Comparison of ENCODE assay signal across 9 cellular contexts in genomic region chr2:142180820-142181533, GRCh38. TPM values are rescaled to one million over a fixed set of nuclear protein-coding genes. Genes with fewer than 3 reads are reported as not detected.
DNase-seq lines count a peak whose midpoint lies in the region; ATAC-seq and TF ChIP-seq lines count a peak whose summit lies in the region.
"Had no signal": no experiment of that assay in that cellular context is flagged by ENCODE, and none has a peak within 500 bp of the region (broad histone marks: within the 10 kb centered on the region; RNA-seq: fewer than 3 reads in every experiment).

No MANE protein-coding gene starts in this region.

- H4K5ac ChIP-seq in mesendoderm (ENCODE audit: low read length), result no peak overlapping the region

- no peak overlapping the region for H3K4me2 ChIP-seq in mesendoderm (ENCODE audit: low read length)
- H3K4me2 ChIP-seq in osteoblast (ENCODE audit: insufficient read depth, low read length), result no peak overlapping the region

- no peak overlapping the region for H2AFZ ChIP-seq in osteoblast (ENCODE audit: low read length)

- H2BK15ac ChIP-seq in mesendoderm (replicated peaks; ENCODE audit: low read depth), result no peak overlapping the region

- H3K27me3 ChIP-seq in mesendoderm (ENCODE audit: insufficient read depth, low read length, poor library complexity) (no peaks in the 10 kb centered on the region), osteoblast (ENCODE audit: insufficient read depth, low read length) (no peaks in the 10 kb centered on the region)

- no peaks in the 10 kb centered on the region for H4K20me1 ChIP-seq in osteoblast (ENCODE audit: insufficient read depth, low read length)

- no peak overlapping the region for H4K8ac ChIP-seq in mesendoderm (ENCODE audit: low read depth, low read length)

- H3K4ac ChIP-seq in mesendoderm (ENCODE audit: low read depth, low read length), result no peak overlapping the region

- no peaks in the 10 kb centered on the region for H3K9me3 ChIP-seq in osteoblast (ENCODE audit: low read depth, low read length)
- H3K9me3 ChIP-seq: psoas muscle had no signal

- ATAC-seq in HG02798 (IDR thresholded peaks at IDR 0.05; ENCODE audit: poor library complexity, unreplicated experiment), result peak; percentile 45
- ATAC-seq: psoas muscle had no signal

- H3K18ac ChIP-seq in mesendoderm (ENCODE audit: low read length), result no peak overlapping the region

- H3K36me3 ChIP-seq in mesendoderm (ENCODE audit: control insufficient read depth, insufficient read depth, low read length) (no peaks in the 10 kb centered on the region), osteoblast (ENCODE audit: insufficient read depth, low read length) (no peaks in the 10 kb centered on the region)

- in situ Hi-C loops in astrocyte of the cerebellum (cut with HindIII; ENCODE audit: low sequenced_read_pairs), result no loop called here

- H2BK5ac ChIP-seq in mesendoderm (ENCODE audit: low read length), result no peak overlapping the region

- H3K79me2 ChIP-seq in mesendoderm (ENCODE audit: control insufficient read depth, insufficient read depth, low read length) (no peaks in the 10 kb centered on the region), osteoblast (ENCODE audit: insufficient read depth, low read length) (no peaks in the 10 kb centered on the region)

- no peak overlapping the region for H3K4me3 ChIP-seq in astrocyte of the cerebellum (ENCODE audit: low read depth, low read length)
- H3K4me3 ChIP-seq in mesendoderm (ENCODE audit: low read length), result no peak overlapping the region
- no peak overlapping the region for H3K4me3 ChIP-seq in osteoblast (ENCODE audit: insufficient read depth, low read length)
- H3K4me3 ChIP-seq: psoas muscle had no signal

- H3K56ac ChIP-seq in mesendoderm (ENCODE audit: low read length), result peak overlapping the region; percentile 42

- TF ChIP-seq CTCF in astrocyte of the cerebellum (IDR thresholded peaks at IDR 0.05; ENCODE audit: low read depth, low read length, missing control alignments) (peak; percentile 42), osteoblast (IDR thresholded peaks at IDR 0.05; ENCODE audit: extremely low read depth, low read depth, low read length) (no peak)

- no peaks in the 10 kb centered on the region for H3K79me1 ChIP-seq in mesendoderm (ENCODE audit: low read length)

- H3K27ac ChIP-seq in mesendoderm (ENCODE audit: low read depth, low read length) (no peak overlapping the region), osteoblast (ENCODE audit: low read depth, low read length) (no peak overlapping the region)
- H3K27ac ChIP-seq: psoas muscle had no signal

- H2AK5ac ChIP-seq in mesendoderm (ENCODE audit: low read length), result no peak overlapping the region

- H2BK120ac ChIP-seq in mesendoderm (ENCODE audit: low read depth, low read length), result no peak overlapping the region

- H3K23ac ChIP-seq in mesendoderm (ENCODE audit: low read length), result no peak overlapping the region

- H3K9ac ChIP-seq in mesendoderm (ENCODE audit: low read length), result no peak overlapping the region

- WGBS in mesendoderm (ENCODE audit: extremely low coverage, insufficient coverage, low lambda C conversion rate), result no CpG with 5 or more reads among the region's 22 CpGs

- H3K4me1 ChIP-seq in mesendoderm (ENCODE audit: control insufficient read depth, low read depth, low read length) (no peaks in the 10 kb centered on the region), osteoblast (ENCODE audit: insufficient read depth, low read length) (no peaks in the 10 kb centered on the region)
- H3K4me1 ChIP-seq: psoas muscle had no signal

- peak; percentile 9 for DNase-seq in DMS53 treated with DMSO at 0.1 percent for 48 hours (lab: John Stamatoyannopoulos, UW; ENCODE audit: unreplicated experiment)
- DNase-seq in astrocyte of the cerebellum (ENCODE audit: low read depth), result no peak
- peak; percentile 87 for DNase-seq in mesendoderm
- DNase-seq in osteoblast (ENCODE audit: insufficient read length, low spot score, missing footprints), result no peak
- no peak for DNase-seq in middle frontal gyrus (ENCODE audit: extremely low spot score, low spot score)
- no peak for DNase-seq in T-helper 1 cell
- no peak for DNase-seq in activated T-cell treated with anti-CD3 and anti-CD28 coated beads for 4 hours

RNA-seq across cellular contexts. Expression of gene LRP1B, which starts 50.2 kb away (rescaled TPM):
- 0.21 TPM for polyA plus RNA-seq in mesendoderm (2013, experiment 1 of 2)
- polyA plus RNA-seq in mesendoderm (2013, experiment 2 of 2), result 0.21 TPM
- total RNA-seq in osteoblast, result under 0.01 TPM in 1 of 2 replicates, not detected in the other

Comparison
In these comparisons a context has a peak if more than half of its experiments do, and no peak if none do; other contexts are left out.
1. DNase-seq: peak in DMS53 treated with DMSO at 0.1 percent for 48 hours (single experiment) and mesendoderm (single experiment); none in astrocyte of the cerebellum (single experiment), osteoblast (single experiment), middle frontal gyrus (single experiment), T-helper 1 cell (0 of 5) and activated T-cell treated with anti-CD3 and anti-CD28 coated beads for 4 hours (single experiment).